Comparison of ENCODE assay signal across 4 cellular contexts in the genomic region with DNA sequence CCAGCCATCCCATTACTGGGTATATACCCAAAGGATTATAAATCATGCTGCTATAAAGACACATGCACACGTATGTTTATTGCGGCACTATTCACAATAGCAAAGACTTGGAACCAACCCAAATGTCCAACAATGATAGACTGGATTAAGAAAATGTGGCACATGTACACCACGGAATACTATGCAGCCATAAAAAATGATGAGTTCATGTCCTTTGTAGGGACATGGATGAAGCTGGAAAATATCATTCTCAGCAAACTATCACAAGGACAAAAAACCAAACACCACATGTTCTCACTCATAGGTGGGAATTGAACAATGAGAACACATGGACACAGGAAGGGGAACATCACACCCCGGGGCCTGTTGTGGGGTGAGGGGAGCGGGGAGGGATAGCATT. TPM values are rescaled to one million over a fixed set of nuclear protein-coding genes. Genes with fewer than 3 reads are reported as not detected.
"Had no signal": no experiment of that assay in that cellular context is flagged by ENCODE, and none has a peak within 500 bp of the region (broad histone marks: within the 10 kb centered on the region; RNA-seq: fewer than 3 reads in every experiment).

No MANE protein-coding gene starts in this region.

RNA-seq across cellular contexts. Expression of gene TMC2, which starts 29.9 kb away (rescaled TPM):
- total RNA-seq: LHCN-M2, M059J, MCF 10A, NCI-H460 had no signal
